ENCODE assay signal across 11 cellular contexts in the genomic region with DNA sequence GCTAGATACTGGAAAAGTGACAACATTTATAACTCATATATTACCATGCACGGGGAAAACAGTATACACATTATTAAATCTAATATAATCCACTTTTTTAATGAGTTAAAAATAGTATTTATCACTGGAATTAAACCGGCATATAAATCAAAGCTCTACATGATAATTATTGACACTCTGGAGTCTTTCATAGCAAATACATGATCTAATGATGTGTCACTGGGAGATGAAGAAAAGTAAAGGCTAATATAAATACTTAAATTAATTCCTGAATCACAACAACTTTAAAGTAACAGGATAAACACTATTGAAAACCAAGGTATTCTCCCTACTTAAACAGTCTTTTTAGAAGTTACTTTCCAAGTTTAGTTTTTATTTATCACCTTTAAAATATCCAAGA. TPM values are rescaled to one million over a fixed set of nuclear protein-coding genes. Genes with fewer than 3 reads are reported as not detected.
DNase-seq lines count a peak whose midpoint lies in the region; ATAC-seq, FAIRE-seq and TF ChIP-seq lines count a peak whose summit lies in the region.
"Had no signal": no experiment of that assay in that cellular context is flagged by ENCODE, and none has a peak within 500 bp of the region (broad histone marks: within the 10 kb centered on the region; RNA-seq: fewer than 3 reads in every experiment).

No MANE protein-coding gene starts in this region.

- DNase-seq in cardiac muscle cell (ENCODE audit: low read depth in 1 of 2, low spot score in 1 of 2) = no peak
- DNase-seq in Right ventricle myocardium superior = no peak
- no peak for DNase-seq in kidney
- no peak for DNase-seq in suprapubic skin (ENCODE audit: low spot score in 2 of 2)
- no peak for DNase-seq in NAMALWA (ENCODE audit: low spot score)
- DNase-seq: DMS153, nucleus accumbens had no signal

- no peak overlapping the region for H3K9ac ChIP-seq in kidney (ENCODE audit: low read length in 2 of 2)

- FAIRE-seq in kidney (lab: Jason Lieb, UNC) = no peak
- FAIRE-seq: colon had no signal

- peak overlapping the region; percentile 95 for H3K4me3 Mint-ChIP-seq in activated naive CD8-positive, alpha-beta T cell

- TF ChIP-seq POLR2A in suprapubic skin (IDR thresholded peaks at IDR 0.05) = no peak

- no peaks in the 10 kb centered on the region for H3K9me3 Mint-ChIP-seq in activated naive CD8-positive, alpha-beta T cell (ENCODE audit: low read depth)

- peaks cover 71% of the 10 kb centered on the region for H3K4me1 Mint-ChIP-seq in activated naive CD8-positive, alpha-beta T cell (ENCODE audit: low read depth)

- H3K9me3 ChIP-seq in cardiac muscle cell (ENCODE audit: low read depth) (no peaks in the 10 kb centered on the region), kidney (ENCODE audit: control insufficient read depth in 1 of 2, low read length in 2 of 2) (no peaks in the 10 kb centered on the region), suprapubic skin (no peaks in the 10 kb centered on the region)

- H3K36me3 ChIP-seq in cardiac muscle cell = no peaks in the 10 kb centered on the region
- H3K36me3 ChIP-seq in kidney (ENCODE audit: control insufficient read depth in 1 of 2, insufficient read depth in 2 of 2, low read length in 2 of 2) = no peaks in the 10 kb centered on the region
- H3K36me3 ChIP-seq in suprapubic skin = no peaks in the 10 kb centered on the region

- H3K4me3 ChIP-seq in cardiac muscle cell = peak overlapping the region; percentile 23
- H3K4me3 ChIP-seq in kidney (ENCODE audit: low read length in 2 of 2) = peak overlapping the region; percentile 42 to 96
- H3K4me3 ChIP-seq in suprapubic skin = peak overlapping the region; percentile 14

- H3K27ac Mint-ChIP-seq in activated naive CD8-positive, alpha-beta T cell = no peak overlapping the region

- no peak for TF ChIP-seq EP300 in suprapubic skin (IDR thresholded peaks at IDR 0.05)

- H3K27me3 ChIP-seq in cardiac muscle cell (no peaks in the 10 kb centered on the region), suprapubic skin (no peaks in the 10 kb centered on the region)

- WGBS in suprapubic skin = 32% methylated on average over 2 of the region's 2 CpGs

- no peak for TF ChIP-seq CTCF in cardiac muscle cell (IDR thresholded peaks at IDR 0.05; ENCODE audit: low read depth, low read length)
- TF ChIP-seq CTCF in kidney (IDR thresholded peaks at IDR 0.05; ENCODE audit: borderline replicate concordance, extremely low read depth, insufficient read depth) = no peak
- TF ChIP-seq CTCF in suprapubic skin (IDR thresholded peaks at IDR 0.05) = no peak

- H3K27ac ChIP-seq in cardiac muscle cell (no peak overlapping the region), kidney (ENCODE audit: low read depth in 2 of 2, low read length in 2 of 2) (no peak overlapping the region), suprapubic skin (no peak overlapping the region)

- peaks cover 19% of the 10 kb centered on the region for H3K4me1 ChIP-seq in cardiac muscle cell (ENCODE audit: low read depth)
- peaks cover 8 to 12% of the 10 kb centered on the region in 2 donors for H3K4me1 ChIP-seq in kidney (ENCODE audit: control insufficient read depth in 1 of 2, insufficient read depth in 1 of 2, low read depth in 1 of 2, low read length in 2 of 2)
- peaks cover 52% of the 10 kb centered on the region for H3K4me1 ChIP-seq in suprapubic skin

- no peaks in the 10 kb centered on the region for H3K27me3 Mint-ChIP-seq in activated naive CD8-positive, alpha-beta T cell

- no peak for ATAC-seq in Right ventricle myocardium superior (ENCODE audit: poor library complexity)
- no peak for ATAC-seq in HG03565 (IDR thresholded peaks at IDR 0.05; ENCODE audit: unreplicated experiment)
- ATAC-seq in GM19324 (IDR thresholded peaks at IDR 0.05; ENCODE audit: low FRiP score, unreplicated experiment) = no peak

- H3K36me3 Mint-ChIP-seq in activated naive CD8-positive, alpha-beta T cell = peaks cover 3% of the 10 kb centered on the region

- intact Hi-C loops in Right ventricle myocardium superior (cut with DNase I) = no loop called here
- intact Hi-C loops in kidney (cut with DNase I) = no loop called here

RNA-seq across cellular contexts. Expression of gene ZBTB41, which starts 2.2 kb away (rescaled TPM):
- 4.6 and 7.8 TPM in 2 replicates for total RNA-seq in cardiac muscle cell
- 2.2 and 3.1 TPM in 2 replicates for polyA plus RNA-seq in cardiac muscle cell
- 8.0 TPM for total RNA-seq in Right ventricle myocardium superior
- total RNA-seq in kidney = 14.3 TPM
- 2.6 TPM for polyA plus RNA-seq in kidney (ENCODE audit: insufficient read depth, low read depth, low replicate concordance)
- total RNA-seq in suprapubic skin = 10 to 100 TPM in 2 of 4 donors, 1 to 10 TPM in 2; 7.4 to 10.9 (median 9.3) TPM

RNA-seq across cellular contexts. Expression of gene ASPM, which starts 52.4 kb away (rescaled TPM):
- total RNA-seq in cardiac muscle cell (3.3 and 43.7 TPM in 2 replicates), Right ventricle myocardium superior (0.40 TPM), kidney (0.69 TPM), suprapubic skin (10 to 100 TPM in 1 of 4 donors, 1 to 10 TPM in 3; 3.6 to 13.0 (median 5.6) TPM)
- polyA plus RNA-seq in cardiac muscle cell (3.4 and 21.1 TPM in 2 replicates), kidney (ENCODE audit: insufficient read depth, low read depth, low replicate concordance) (0.06 TPM)

Comparison
In these comparisons a context has a peak if more than half of its experiments do, and no peak if none do; other contexts are left out.
1. H3K4me3 ChIP-seq: peak in every context shown above with its lines; median percentile 69 in kidney; 23 in cardiac muscle cell; 14 in suprapubic skin.